ENCODE assay signal across 18 cellular contexts in the genomic region with DNA sequence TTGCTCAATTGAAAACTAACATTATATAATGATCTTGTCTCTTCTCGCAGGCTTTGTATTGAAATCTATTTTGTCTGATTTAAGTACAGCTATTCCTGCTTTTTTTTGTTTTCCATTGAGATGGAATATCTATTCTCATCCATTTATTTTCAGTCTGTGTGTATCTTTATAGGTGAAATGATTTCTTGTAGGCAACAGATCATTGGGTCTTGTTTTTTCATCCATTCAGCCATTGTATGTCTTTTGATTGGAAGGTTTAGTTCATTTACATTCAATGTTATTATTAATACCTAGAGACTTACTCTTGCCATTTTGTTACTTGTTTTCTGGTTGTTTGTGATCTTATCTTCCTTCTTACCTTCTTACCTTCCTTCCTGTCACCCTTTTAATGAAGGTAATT.
"Had no signal": no experiment of that assay in that cellular context is flagged by ENCODE, and none has a peak within 500 bp of the region (broad histone marks: within the 10 kb centered on the region; RNA-seq: fewer than 3 reads in every experiment).

No MANE protein-coding gene starts in this region.

- H3K9me3 Mint-ChIP-seq: type B pancreatic cell had no signal

- H3K4me3 Mint-ChIP-seq: stimulated activated effector memory CD8-positive, alpha-beta T cell treated with anti-CD3 and anti-CD28 coated beads, Interleukin-12 subunit alpha, Interleukin-12 subunit beta, amount 100 ng/mL, for 72 hours; stimulated activated naive B cell treated with anti-CD40 and anti-IgM and Interleukin-4, amounts not matched to agents 10 μg/mL and 1 μg/mL and 100 μg/mL, for 72 hours; stimulated activated naive CD8-positive, alpha-beta T cell treated with anti-CD3 and anti-CD28 coated beads, Interleukin-15, amount 100 ng/mL, for 72 hours; stimulated activated naive CD8-positive, alpha-beta T cell treated with anti-CD3 and anti-CD28 coated beads, Interleukin-15, Interleukin-2, amounts not matched to agents 100 ng/mL and 50 ng/mL, for 24 hours; type B pancreatic cell had no signal

- H3K36me3 ChIP-seq: stomach, suprapubic skin, thoracic aorta, thyroid gland, tibial artery, tibial nerve, transverse colon, upper lobe of left lung, upper lobe of right lung, uterus, vagina had no signal

- H3K36me3 Mint-ChIP-seq: stimulated activated effector memory CD8-positive, alpha-beta T cell treated with anti-CD3 and anti-CD28 coated beads, Interleukin-12 subunit alpha, Interleukin-12 subunit beta, amount 100 ng/mL, for 72 hours; type B pancreatic cell had no signal

- H3K27ac Mint-ChIP-seq: stimulated activated effector memory CD8-positive, alpha-beta T cell treated with anti-CD3 and anti-CD28 coated beads, Interleukin-12 subunit alpha, Interleukin-12 subunit beta, amount 100 ng/mL, for 72 hours; stimulated activated naive B cell treated with anti-CD40 and anti-IgM and Interleukin-4, amounts not matched to agents 10 μg/mL and 1 μg/mL and 100 μg/mL, for 72 hours; stimulated activated naive CD8-positive, alpha-beta T cell treated with anti-CD3 and anti-CD28 coated beads, Interleukin-15, amount 100 ng/mL, for 72 hours; stimulated activated naive CD8-positive, alpha-beta T cell treated with anti-CD3 and anti-CD28 coated beads, Interleukin-15, Interleukin-2, amounts not matched to agents 100 ng/mL and 50 ng/mL, for 24 hours; type B pancreatic cell had no signal

- H3K4me1 ChIP-seq: stomach, suprapubic skin, testis, thyroid gland, tibial artery, tibial nerve, transverse colon, upper lobe of left lung, upper lobe of right lung, uterus, vagina had no signal

- H3K4me3 ChIP-seq: stomach, suprapubic skin, testis, thoracic aorta, thyroid gland, tibial artery, tibial nerve, transverse colon, upper lobe of left lung, upper lobe of right lung, uterus, vagina had no signal

- H3K27ac ChIP-seq: stomach, suprapubic skin, testis, thoracic aorta, thyroid gland, tibial artery, tibial nerve, transverse colon, upper lobe of left lung, upper lobe of right lung, uterus, vagina had no signal

- H3K9me3 ChIP-seq: suprapubic skin, testis, thyroid gland, tibial nerve, upper lobe of left lung, upper lobe of right lung, vagina had no signal

- ATAC-seq: stimulated activated effector memory CD8-positive, alpha-beta T cell treated with anti-CD3 and anti-CD28 coated beads, Interleukin-12 subunit alpha, Interleukin-12 subunit beta, amount 100 ng/mL, for 72 hours; stimulated activated naive B cell treated with anti-CD40 and anti-IgM and Interleukin-4, amounts not matched to agents 10 μg/mL and 1 μg/mL and 100 μg/mL, for 72 hours; stimulated activated naive CD8-positive, alpha-beta T cell treated with anti-CD3 and anti-CD28 coated beads, Interleukin-15, amount 100 ng/mL, for 72 hours; stimulated activated naive CD8-positive, alpha-beta T cell treated with anti-CD3 and anti-CD28 coated beads, Interleukin-15, Interleukin-2, amounts not matched to agents 100 U/mL and 50 U/mL, for 24 hours; upper lobe of right lung had no signal

- H3K27me3 Mint-ChIP-seq: stimulated activated naive B cell treated with anti-CD40 and anti-IgM and Interleukin-4, amounts not matched to agents 10 μg/mL and 1 μg/mL and 100 μg/mL, for 72 hours; stimulated activated naive CD8-positive, alpha-beta T cell treated with anti-CD3 and anti-CD28 coated beads, Interleukin-15, amount 100 ng/mL, for 72 hours; stimulated activated naive CD8-positive, alpha-beta T cell treated with anti-CD3 and anti-CD28 coated beads, Interleukin-15, Interleukin-2, amounts not matched to agents 100 ng/mL and 50 ng/mL, for 24 hours; type B pancreatic cell had no signal

- H3K4me1 Mint-ChIP-seq: stimulated activated effector memory CD8-positive, alpha-beta T cell treated with anti-CD3 and anti-CD28 coated beads, Interleukin-12 subunit alpha, Interleukin-12 subunit beta, amount 100 ng/mL, for 72 hours; stimulated activated naive B cell treated with anti-CD40 and anti-IgM and Interleukin-4, amounts not matched to agents 10 μg/mL and 1 μg/mL and 100 μg/mL, for 72 hours; stimulated activated naive CD8-positive, alpha-beta T cell treated with anti-CD3 and anti-CD28 coated beads, Interleukin-15, amount 100 ng/mL, for 72 hours had no signal
